1 cellular context compared by ENCODE assay signal in the genomic region with DNA sequence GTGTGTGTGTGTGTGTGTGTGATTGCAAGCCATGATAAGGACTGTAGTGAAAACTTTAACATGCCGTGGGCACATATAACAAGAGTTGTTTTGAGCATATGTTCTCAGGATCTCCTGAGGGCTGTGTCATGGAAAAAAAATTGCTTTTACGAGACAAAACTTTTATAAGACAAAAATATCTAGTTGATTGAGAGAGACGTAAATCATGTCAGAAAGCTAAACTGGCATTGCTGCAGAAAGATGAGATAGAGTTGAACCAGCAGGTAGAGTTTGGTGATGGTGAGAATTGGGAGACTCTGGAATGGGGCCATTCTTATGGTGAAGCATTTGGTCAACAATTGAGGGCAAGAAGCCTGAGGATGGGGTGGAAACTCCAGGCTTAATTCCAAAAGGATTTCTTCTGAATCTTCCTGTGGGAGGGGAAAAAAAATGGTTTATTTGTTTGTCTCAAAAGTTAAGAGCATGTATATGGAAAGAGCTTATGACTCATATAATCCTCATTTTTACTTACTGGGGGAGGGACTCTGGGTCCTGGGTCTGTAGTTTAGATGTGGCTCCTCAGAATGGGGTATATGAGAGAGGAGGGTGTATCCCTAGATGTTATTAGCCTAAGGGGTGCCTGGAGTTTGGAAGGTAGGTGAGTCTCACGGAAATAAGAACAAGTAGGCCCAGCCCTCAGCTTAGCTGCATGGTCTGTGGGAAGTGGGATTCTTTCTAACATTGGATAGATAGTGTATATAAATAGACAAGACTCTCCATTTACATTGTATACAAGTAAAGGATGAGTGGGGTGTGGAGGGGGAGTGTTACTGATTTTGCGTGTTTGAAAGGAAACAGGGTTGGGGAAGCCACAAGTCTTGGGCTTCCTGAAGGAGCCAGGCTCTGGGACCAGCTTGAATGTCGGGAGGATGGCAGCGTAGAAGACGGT.
TF ChIP-seq lines count a peak whose summit lies in the region.

No MANE protein-coding gene starts in this region.

TF ChIP-seq in A549, 52 proteins besides CTCF, POLR2A, EP300 and RAD21:
- no peak for TF ChIP-seq ESRRA (IDR thresholded peaks at IDR 0.05; ENCODE audit: borderline replicate concordance, low read length)
